Comparison of ENCODE assay signal across 22 cellular contexts in genomic region chrX:1416327-1416784, GRCh38. TPM values are rescaled to one million over a fixed set of nuclear protein-coding genes. Genes with fewer than 3 reads are reported as not detected.
DNase-seq lines count a peak whose midpoint lies in the region; ATAC-seq and TF ChIP-seq lines count a peak whose summit lies in the region.
"Had no signal": no experiment of that assay in that cellular context is flagged by ENCODE, and none has a peak within 500 bp of the region (broad histone marks: within the 10 kb centered on the region; RNA-seq: fewer than 3 reads in every experiment).

No MANE protein-coding gene starts in this region.

- TF ChIP-seq CTCF in left ventricle myocardium inferior (IDR thresholded peaks at IDR 0.05; ENCODE audit: borderline replicate concordance): no peak

- no peak overlapping the region for H3K27ac ChIP-seq in left ventricle myocardium inferior (replicated peaks)
- H3K27ac ChIP-seq: BLaER1 treated with 17β-estradiol and CSF1 and Interleukin-3, amounts not matched to agents 10 nM and 100 nM; HL-60 had no signal

- H3K4me3 ChIP-seq in left ventricle myocardium inferior: no peak overlapping the region
- H3K4me3 ChIP-seq: BLaER1 treated with 17β-estradiol and CSF1 and Interleukin-3, amounts not matched to agents 10 nM and 100 nM; MG63 had no signal

- DNase-seq in left ventricle myocardium superior: peak; percentile 11
- no peak for DNase-seq in left ventricle myocardium inferior
- peak; percentile 33 for DNase-seq in mesenteric fat pad (ENCODE audit: low spot score)
- DNase-seq in NCI-H510A treated with DMSO at 0.1 percent for 48 hours (lab: John Stamatoyannopoulos, UW): no peak
- DNase-seq in NCI-H146 (lab: John Stamatoyannopoulos, UW): no peak
- DNase-seq in 8988T: no peak
- DNase-seq: Calu3; CD8-positive, alpha-beta T cell; H9; Kasumi-1; MG63; NCI-H1048; NCI-H1436; NCI-H2029; NCI-H2171 treated with DMSO at 0.1 percent for 48 hours; NCI-H446 treated with DMSO at 0.1 percent for 48 hours; NCI-H748 treated with DMSO at 0.1 percent for 48 hours; NK-92 treated with Interleukin-12 subunit alpha and Interleukin-12 subunit beta, amount 100 ng/mL, for 24 hours; Right ventricle myocardium superior had no signal

- intact Hi-C loops in left ventricle myocardium superior (cut with micrococcal nuclease): no loop called here
- intact Hi-C loops in left ventricle myocardium inferior (cut with micrococcal nuclease): no loop called here

- ATAC-seq in left ventricle myocardium superior: no peak
- ATAC-seq: CD8-positive, alpha-beta T cell had no signal

- no peaks in the 10 kb centered on the region for H3K27me3 ChIP-seq in left ventricle myocardium inferior (ENCODE audit: low read depth)
- H3K27me3 ChIP-seq: BLaER1 treated with 17β-estradiol and CSF1 and Interleukin-3, amounts not matched to agents 10 nM and 100 nM; MG63 had no signal

- H3K36me3 ChIP-seq in left ventricle myocardium inferior: peaks cover 55% of the 10 kb centered on the region

- H3K9me3 ChIP-seq in left ventricle myocardium inferior (replicated peaks): peaks cover 8% of the 10 kb centered on the region

- TF ChIP-seq POLR2A in Raji (IDR thresholded peaks at IDR 0.05; ENCODE audit: insufficient read depth, low read depth, low read length): peak; percentile 33; the same call in 1 of the 2 replicates

- no peaks in the 10 kb centered on the region for H3K4me1 ChIP-seq in left ventricle myocardium inferior

RNA-seq across cellular contexts. Expression of gene SLC25A6, which starts 24.4 kb away (rescaled TPM):
- total RNA-seq in left ventricle myocardium superior (172 TPM), left ventricle myocardium inferior (158 TPM), mesenteric fat pad (331 TPM)

RNA-seq across cellular contexts. Expression of gene ASMTL, which starts 36.4 kb away (rescaled TPM):
- total RNA-seq in left ventricle myocardium superior (34.3 TPM), left ventricle myocardium inferior (36.5 TPM), mesenteric fat pad (20.8 TPM)

Comparison
In these comparisons a context has a peak if more than half of its experiments do, and no peak if none do; other contexts are left out.
1. DNase-seq: peak in left ventricle myocardium superior (single experiment) and mesenteric fat pad (single experiment); none in left ventricle myocardium inferior (single experiment), NCI-H510A treated with DMSO at 0.1 percent for 48 hours (single experiment), NCI-H146 (single experiment) and 8988T (single experiment).